17 cellular contexts compared by ENCODE assay signal in the genomic region with DNA sequence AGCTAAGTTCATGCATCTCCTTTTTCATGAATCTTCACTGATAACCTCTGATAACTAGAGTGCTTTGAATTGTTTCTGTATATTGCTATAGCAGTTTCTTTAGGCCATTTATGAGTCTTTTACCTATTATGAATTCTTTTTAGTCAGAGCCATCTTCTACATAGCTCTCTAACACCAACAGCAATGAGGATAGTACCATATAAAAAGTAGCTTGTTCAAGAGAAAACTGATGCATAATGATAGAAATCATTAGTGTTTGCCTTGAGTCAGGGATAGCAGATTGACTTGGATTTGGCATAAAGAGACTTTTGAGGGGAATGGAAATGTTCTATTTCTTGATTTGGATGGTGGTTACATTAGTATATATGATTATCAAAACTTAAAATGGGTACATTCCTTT. TPM values are rescaled to one million over a fixed set of nuclear protein-coding genes. Genes with fewer than 3 reads are reported as not detected.
A peak's percentile ranks its signal among the peaks of the same experiment; 100 is the strongest.
DNase-seq lines count a peak whose midpoint lies in the region; ATAC-seq and TF ChIP-seq lines count a peak whose summit lies in the region.
"Had no signal": no experiment of that assay in that cellular context is flagged by ENCODE, and none has a peak within 500 bp of the region (broad histone marks: within the 10 kb centered on the region; RNA-seq: fewer than 3 reads in every experiment).

No MANE protein-coding gene starts in this region.

- H3K27me3 ChIP-seq in Panc1 (ENCODE audit: control insufficient read depth, insufficient read depth, low read length) = no peaks in the 10 kb centered on the region

- no peak overlapping the region for H3K27ac ChIP-seq in Panc1 (ENCODE audit: low read length)

- no peaks in the 10 kb centered on the region for H3K9me3 ChIP-seq in Panc1 (ENCODE audit: control insufficient read depth, insufficient read depth, low read depth, low read length)

- peaks cover 14% of the 10 kb centered on the region for H3K36me3 Mint-ChIP-seq in activated naive CD4-positive, alpha-beta T cell treated with anti-CD3 and anti-CD28 coated beads, Interleukin-2, amount 50 U/mL, for 24 hours
- H3K36me3 Mint-ChIP-seq in activated naive CD8-positive, alpha-beta T cell = peaks cover 18% of the 10 kb centered on the region
- H3K36me3 Mint-ChIP-seq in natural killer cell = no peaks in the 10 kb centered on the region

- TF ChIP-seq CTCF in Panc1 (IDR thresholded peaks at IDR 0.05) = no peak
- TF ChIP-seq CTCF in natural killer cell (IDR thresholded peaks at IDR 0.05) = no peak

- in situ Hi-C loops in Panc1 (cut with HindIII; ENCODE audit: low pct_unique_long_range_greater_than_20kb, low sequenced_read_pairs) = no loop called here

- no peaks in the 10 kb centered on the region for H3K27me3 Mint-ChIP-seq in activated naive CD4-positive, alpha-beta T cell treated with anti-CD3 and anti-CD28 coated beads, Interleukin-2, amount 50 U/mL, for 24 hours
- no peaks in the 10 kb centered on the region for H3K27me3 Mint-ChIP-seq in activated naive CD8-positive, alpha-beta T cell
- no peaks in the 10 kb centered on the region for H3K27me3 Mint-ChIP-seq in natural killer cell (ENCODE audit: low read depth in 2 of 2)

- peaks cover 25% of the 10 kb centered on the region for H3K4me1 Mint-ChIP-seq in activated naive CD4-positive, alpha-beta T cell treated with anti-CD3 and anti-CD28 coated beads, Interleukin-2, amount 50 U/mL, for 24 hours
- peaks cover 15% of the 10 kb centered on the region for H3K4me1 Mint-ChIP-seq in activated naive CD8-positive, alpha-beta T cell (ENCODE audit: low read depth)
- H3K4me1 Mint-ChIP-seq in natural killer cell = no peaks in the 10 kb centered on the region

- no peaks in the 10 kb centered on the region for H3K9me3 Mint-ChIP-seq in activated naive CD4-positive, alpha-beta T cell treated with anti-CD3 and anti-CD28 coated beads, Interleukin-2, amount 50 U/mL, for 24 hours
- H3K9me3 Mint-ChIP-seq in activated naive CD8-positive, alpha-beta T cell (ENCODE audit: low read depth) = no peaks in the 10 kb centered on the region
- no peaks in the 10 kb centered on the region for H3K9me3 Mint-ChIP-seq in natural killer cell

- intact Hi-C loops in Panc1 (cut with micrococcal nuclease; ENCODE audit: unreplicated experiment) = no loop called here
- intact Hi-C loops in natural killer cell (cut with micrococcal nuclease) = no loop called here
- intact Hi-C loops in left cardiac atrium (cut with DNase I) = no loop called here

- BruUV-seq in Panc1 (replicated peaks; lab: Mats Ljungman, UMichigan) = TSS peak; percentile 33

- H3K4me3 Mint-ChIP-seq in activated naive CD4-positive, alpha-beta T cell treated with anti-CD3 and anti-CD28 coated beads, Interleukin-2, amount 50 U/mL, for 24 hours = peak overlapping the region; percentile 30
- H3K4me3 Mint-ChIP-seq in activated naive CD8-positive, alpha-beta T cell = no peak overlapping the region
- no peak overlapping the region for H3K4me3 Mint-ChIP-seq in natural killer cell

- CTCF ChIA-PET in Panc1 (lab: Charles Lee) = interaction anchor here (0.6 kb wide), 1 partner anchor 11 kb away, joined by 4 read pairs; no protein-coding TSS in a partner anchor

- no peak for DNase-seq in activated naive CD4-positive, alpha-beta T cell treated with anti-CD3 and anti-CD28 coated beads, Interleukin-2, amount 50 U/mL, for 16 hours
- DNase-seq in Panc1 (ENCODE audit: low read depth, low spot score) (no peak), natural killer cell (no peak), left cardiac atrium (no peak), amniotic stem cell (lab: John Stamatoyannopoulos, UW) (no peak)
- DNase-seq: COR-L47; DMS153; MV-4-11; NCI-H1417 treated with DMSO at 0.1 percent for 48 hours; NCI-H2029 treated with DMSO at 0.1 percent for 48 hours; NCI-H2227 treated with DMSO at 0.1 percent for 48 hours; NCI-H526; NK-92 treated with Interleukin-12 subunit alpha and Interleukin-12 subunit beta, amount 100 ng/mL, for 24 hours; PC-3 had no signal

- no peak overlapping the region for H3K4me3 ChIP-seq in Panc1 (ENCODE audit: low read depth in 2 of 2, low read length in 2 of 2)

- POLR2A ChIA-PET in Panc1 (lab: Charles Lee) = interaction anchor here (0.6 kb wide), 1 partner anchor 463 kb away, joined by 4 read pairs; no protein-coding TSS in a partner anchor

- peaks cover 63% of the 10 kb centered on the region for H3K36me3 ChIP-seq in Panc1 (ENCODE audit: control insufficient read depth, insufficient read depth, low read length)

- ATAC-seq in Panc1 (no peak), natural killer cell (no peak), HG03135 (IDR thresholded peaks at IDR 0.05; ENCODE audit: unreplicated experiment) (no peak), left cardiac atrium (no peak)
- ATAC-seq: PC-3 had no signal

- no peaks in the 10 kb centered on the region for H3K4me1 ChIP-seq in Panc1 (ENCODE audit: control insufficient read depth, insufficient read depth, low read length)

- H3K27ac Mint-ChIP-seq in activated naive CD4-positive, alpha-beta T cell treated with anti-CD3 and anti-CD28 coated beads, Interleukin-2, amount 50 U/mL, for 24 hours = peak overlapping the region; percentile 91
- H3K27ac Mint-ChIP-seq in activated naive CD8-positive, alpha-beta T cell = peak overlapping the region; percentile 41
- H3K27ac Mint-ChIP-seq in natural killer cell = peak overlapping the region; percentile 54 to 64

RNA-seq across cellular contexts. Expression of a gene that starts 25.8 kb away (rescaled TPM):
- total RNA-seq in Panc1 (2021; ENCODE audit: unreplicated experiment) = 4.7 TPM
- 13.1 TPM for polyA plus RNA-seq in Panc1 (2012; ENCODE audit: insufficient read length)
- total RNA-seq in natural killer cell = 1 to 10 TPM in 1 of 3 donors, under 1 TPM in 1, not detected in 1; 0.53 to 1.7 TPM
- 1 to 10 TPM; 2.4 to 2.7 TPM for total RNA-seq in left cardiac atrium

RNA-seq across cellular contexts. Expression of a gene that starts 30.7 kb away (rescaled TPM):
- 38.8 TPM for total RNA-seq in Panc1 (2021; ENCODE audit: unreplicated experiment)
- polyA plus RNA-seq in Panc1 (2012; ENCODE audit: insufficient read length) = 12.4 TPM
- 10 to 100 TPM; 24.2 to 35.4 (median 30.9) TPM for total RNA-seq in natural killer cell
- 10 to 100 TPM; 18.0 to 19.3 TPM for total RNA-seq in left cardiac atrium

RNA-seq across cellular contexts. Expression of a gene that starts 43.8 kb away (rescaled TPM):
- 108 TPM for total RNA-seq in Panc1 (2021; ENCODE audit: unreplicated experiment)
- polyA plus RNA-seq in Panc1 (2012; ENCODE audit: insufficient read length) = 196 TPM
- total RNA-seq in natural killer cell = 10 to 100 TPM; 27.2 to 42.0 (median 33.1) TPM
- total RNA-seq in left cardiac atrium = 10 to 100 TPM; 47.3 to 52.0 TPM

RNA-seq across cellular contexts. Expression of a gene that starts 43.8 kb away (rescaled TPM):
- 30.5 TPM for total RNA-seq in Panc1 (2021; ENCODE audit: unreplicated experiment)
- 25.0 TPM for polyA plus RNA-seq in Panc1 (2012; ENCODE audit: insufficient read length)
- total RNA-seq in natural killer cell = 1 to 10 TPM; 2.2 to 3.6 (median 3.3) TPM
- total RNA-seq in left cardiac atrium = 1 to 10 TPM; 4.8 to 6.5 TPM

RNA-seq across cellular contexts. Expression of a gene that starts 56.1 kb away (rescaled TPM):
- total RNA-seq in Panc1 (2021; ENCODE audit: unreplicated experiment) (65.5 TPM), natural killer cell (10 to 100 TPM in 2 of 3 donors, 1 to 10 TPM in 1; 8.0 to 16.1 (median 11.7) TPM), left cardiac atrium (10 to 100 TPM; 43.9 to 47.7 TPM)
- polyA plus RNA-seq in Panc1 (2012; ENCODE audit: insufficient read length) = 97.7 TPM

Comparison
In these comparisons a context has a peak if more than half of its experiments do, and no peak if none do; other contexts are left out.
1. H3K27ac Mint-ChIP-seq: peak in every context shown above with its lines; median percentile 91 in activated naive CD4-positive, alpha-beta T cell treated with anti-CD3 and anti-CD28 coated beads, Interleukin-2, amount 50 U/mL, for 24 hours; 59 in natural killer cell; 41 in activated naive CD8-positive, alpha-beta T cell.